30 cellular contexts compared by ENCODE assay signal in the genomic region with DNA sequence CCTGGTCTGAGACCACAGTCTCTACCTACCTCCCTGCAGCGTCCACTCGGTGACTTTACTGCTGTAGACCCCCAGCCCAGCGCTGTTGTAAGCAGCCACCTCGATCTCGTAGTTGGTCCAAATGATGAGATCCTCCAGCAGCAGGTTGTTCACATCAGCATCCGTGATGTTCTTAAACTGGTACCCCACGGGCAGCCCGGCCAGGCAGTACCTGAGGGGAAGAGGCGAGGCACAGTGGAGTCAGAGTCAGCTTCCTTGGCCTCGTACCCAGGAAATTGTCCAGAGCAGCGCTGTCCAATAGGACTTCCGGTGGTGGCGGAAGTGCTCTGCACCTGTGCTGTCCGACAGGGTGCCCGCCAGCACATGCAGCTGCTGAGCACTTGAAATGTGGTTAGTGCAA.
"Had no signal": no experiment of that assay in that cellular context is flagged by ENCODE, and none has a peak within 500 bp of the region (broad histone marks: within the 10 kb centered on the region; RNA-seq: fewer than 3 reads in every experiment).

No MANE protein-coding gene starts in this region.

- H3K4me1 ChIP-seq: colonic mucosa, foreskin keratinocyte, psoas muscle, tibial artery had no signal

- H3K4me3 ChIP-seq: colonic mucosa, esophagus muscularis mucosa, gastroesophageal sphincter, heart left ventricle, hepatocyte, mucosa of descending colon, neural progenitor cell, psoas muscle, skin epidermis, testis, tibial artery had no signal

- H3K27me3 ChIP-seq: colonic mucosa, foreskin keratinocyte, gastroesophageal sphincter, heart left ventricle, hepatocyte, neural progenitor cell, testis, tibial artery had no signal

- H3K4me1 Mint-ChIP-seq: endodermal cell; naive B cell; stimulated activated effector memory CD8-positive, alpha-beta T cell treated with anti-CD3 and anti-CD28 coated beads, Interleukin-12 subunit alpha, Interleukin-12 subunit beta, amount 100 ng/mL, for 72 hours had no signal

- H3K4me3 Mint-ChIP-seq: dendritic cell treated with granulocyte-macrophage colony-stimulating factor and Interleukin-4, amounts not matched to agents 40 ng/mL and 50 ng/mL, for 4 days; endodermal cell; mesothelial cell of epicardium; naive B cell; natural killer cell treated with Interleukin-12 subunit alpha and Interleukin-12 subunit beta and Interleukin-15 and Interleukin-18, amount 100 ng/mL, for 72 hours; neural progenitor cell; stimulated activated effector memory CD8-positive, alpha-beta T cell treated with anti-CD3 and anti-CD28 coated beads, Interleukin-12 subunit alpha, Interleukin-12 subunit beta, amount 100 ng/mL, for 72 hours; type B pancreatic cell had no signal

- H3K27ac Mint-ChIP-seq: dendritic cell treated with granulocyte-macrophage colony-stimulating factor and Interleukin-4, amounts not matched to agents 40 ng/mL and 50 ng/mL, for 4 days; endodermal cell; mesothelial cell of epicardium; natural killer cell treated with Interleukin-12 subunit alpha and Interleukin-12 subunit beta and Interleukin-15 and Interleukin-18, amount 100 ng/mL, for 72 hours; neural progenitor cell; stimulated activated effector memory CD8-positive, alpha-beta T cell treated with anti-CD3 and anti-CD28 coated beads, Interleukin-12 subunit alpha, Interleukin-12 subunit beta, amount 100 ng/mL, for 72 hours; type B pancreatic cell had no signal

- ATAC-seq: foreskin keratinocyte; gastroesophageal sphincter; heart left ventricle; left colon; mucosa of descending colon; natural killer cell treated with Interleukin-12 subunit alpha and Interleukin-12 subunit beta and Interleukin-15 and Interleukin-18, amount 100 ng/mL, for 72 hours; psoas muscle; right cardiac atrium; stimulated activated effector memory CD8-positive, alpha-beta T cell treated with anti-CD3 and anti-CD28 coated beads, Interleukin-12 subunit alpha, Interleukin-12 subunit beta, amount 100 ng/mL, for 72 hours had no signal

- H3K9me3 Mint-ChIP-seq: dendritic cell treated with granulocyte-macrophage colony-stimulating factor and Interleukin-4, amounts not matched to agents 40 ng/mL and 50 ng/mL, for 4 days; mesothelial cell of epicardium; naive B cell; natural killer cell treated with Interleukin-12 subunit alpha and Interleukin-12 subunit beta and Interleukin-15 and Interleukin-18, amount 100 ng/mL, for 72 hours; stimulated activated effector memory CD8-positive, alpha-beta T cell treated with anti-CD3 and anti-CD28 coated beads, Interleukin-12 subunit alpha, Interleukin-12 subunit beta, amount 100 ng/mL, for 72 hours; type B pancreatic cell had no signal

- H3K27me3 Mint-ChIP-seq: dendritic cell treated with granulocyte-macrophage colony-stimulating factor and Interleukin-4, amounts not matched to agents 40 ng/mL and 50 ng/mL, for 4 days; naive B cell; natural killer cell treated with Interleukin-12 subunit alpha and Interleukin-12 subunit beta and Interleukin-15 and Interleukin-18, amount 100 ng/mL, for 72 hours; type B pancreatic cell had no signal

- H3K79me2 ChIP-seq: hepatocyte had no signal

- H3K4me2 ChIP-seq: hepatocyte, neural progenitor cell had no signal

- H3K9me3 ChIP-seq: colonic mucosa, esophagus muscularis mucosa, gastroesophageal sphincter, heart left ventricle, mucosa of descending colon, psoas muscle, testis, tibial artery had no signal

- FAIRE-seq: endothelial cell of umbilical vein had no signal

- H3K36me3 Mint-ChIP-seq: natural killer cell treated with Interleukin-12 subunit alpha and Interleukin-12 subunit beta and Interleukin-15 and Interleukin-18, amount 100 ng/mL, for 72 hours; stimulated activated effector memory CD8-positive, alpha-beta T cell treated with anti-CD3 and anti-CD28 coated beads, Interleukin-12 subunit alpha, Interleukin-12 subunit beta, amount 100 ng/mL, for 72 hours had no signal

- H3K36me3 ChIP-seq: colonic mucosa, esophagus muscularis mucosa, gastroesophageal sphincter, heart left ventricle, tibial artery had no signal

- H3K27ac ChIP-seq: colonic mucosa, esophagus muscularis mucosa, foreskin keratinocyte, gastroesophageal sphincter, heart left ventricle, hepatocyte, neural progenitor cell, psoas muscle, skin epidermis, testis, tibial artery had no signal

- DNase-seq: colonic mucosa; effector CD8-positive, alpha-beta T cell; endodermal cell; foreskin keratinocyte; left colon; mesenchymal stem cell; mucosa of descending colon; naive B cell; nucleus accumbens; psoas muscle; stimulated activated CD4-positive, alpha-beta T cell treated with anti-CD3 and anti-CD28 coated beads, Interleukin-12 subunit alpha, Interleukin-12 subunit beta, amount 100 ng/mL, for 4 hours; stimulated activated CD4-positive, alpha-beta T cell treated with anti-CD3 and anti-CD28 coated beads, Interleukin-1b, Interleukin-23, amount 100 ng/mL, for 48 hours; stimulated activated CD4-positive, alpha-beta T cell treated with anti-CD3 and anti-CD28 coated beads, Interleukin-4, amount 100 ng/mL, for 24 hours; stimulated activated naive CD4-positive, alpha-beta T cell treated with Interleukin-2 at 50 U/mL for 16 hours; substantia nigra; testis; tibial artery had no signal

- H3K9ac ChIP-seq: neural progenitor cell had no signal

- H2AFZ ChIP-seq: hepatocyte, neural progenitor cell had no signal
